In the genomic region with DNA sequence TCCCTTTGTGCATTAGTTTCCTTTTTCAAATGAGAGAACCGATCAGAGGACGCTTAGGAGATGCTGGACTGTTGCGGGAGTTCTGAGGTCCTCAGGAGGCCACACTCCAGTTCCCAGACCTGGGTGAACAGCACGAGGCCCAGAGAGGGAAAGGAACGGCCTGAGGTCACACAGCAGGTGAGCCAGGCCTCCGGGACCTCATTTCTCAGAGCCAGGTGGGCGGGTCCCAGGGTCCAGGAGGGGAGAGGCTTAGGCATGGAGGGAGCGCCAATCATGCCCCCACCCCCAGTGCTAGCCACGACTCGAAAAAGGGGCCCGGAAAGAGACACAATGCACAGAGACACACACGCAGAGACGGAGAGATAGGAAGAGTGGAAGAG, we compare ENCODE assay signal across 8 cellular contexts. TPM values are rescaled to one million over a fixed set of nuclear protein-coding genes. Genes with fewer than 3 reads are reported as not detected.
DNase-seq lines count a peak whose midpoint lies in the region; ATAC-seq and TF ChIP-seq lines count a peak whose summit lies in the region.
"Had no signal": no experiment of that assay in that cellular context is flagged by ENCODE, and none has a peak within 500 bp of the region (broad histone marks: within the 10 kb centered on the region; RNA-seq: fewer than 3 reads in every experiment).

No MANE protein-coding gene starts in this region.

- TF ChIP-seq CTCF in neural crest cell (conservative IDR thresholded peaks at IDR 0.05), result no peak

- CTCF ChIA-PET in HEK293T (lab: Yijun Ruan, JAX), result no interaction called here

- peak overlapping the region; percentile 75 for H3K27ac Mint-ChIP-seq in neural crest cell (ENCODE audit: unreplicated experiment)

- H3K36me3 Mint-ChIP-seq in neural crest cell (ENCODE audit: low read depth), result no peaks in the 10 kb centered on the region

- ATAC-seq in GM18502 (IDR thresholded peaks at IDR 0.05; ENCODE audit: poor library complexity, unreplicated experiment), result no peak
- no peak for ATAC-seq in GM21381 (IDR thresholded peaks at IDR 0.05; ENCODE audit: unreplicated experiment)

- peak overlapping the region; percentile 62 for H3K27ac ChIP-seq in caudate nucleus (ENCODE audit: low read depth, low read length)
- H3K27ac ChIP-seq: cardiac muscle cell, VCaP had no signal

- H3K9me3 Mint-ChIP-seq in neural crest cell, result no peaks in the 10 kb centered on the region

- peaks cover 45% of the 10 kb centered on the region for H3K27me3 Mint-ChIP-seq in neural crest cell (ENCODE audit: low read depth)

- peaks cover 12% of the 10 kb centered on the region for H3K4me1 Mint-ChIP-seq in neural crest cell

- POLR2A ChIA-PET in HEK293T (lab: Yijun Ruan, JAX), result no interaction called here

- H3K4me3 Mint-ChIP-seq in neural crest cell, result peak overlapping the region; percentile 89

- DNase-seq in HEK293T (ENCODE audit: extremely low spot score) (no peak), caudate nucleus (lab: John Stamatoyannopoulos, UW) (peak in 2 of 61 donors; percentile 33 to 44), neural crest cell (ENCODE audit: low read depth, low spot score) (no peak)
- DNase-seq: DMS 273 treated with DMSO at 0.1 percent for 48 hours had no signal

TF ChIP-seq in HEK293T, 16 proteins besides CTCF, POLR2A, EP300 and RAD21:
- TF ChIP-seq ELF4 (IDR thresholded peaks at IDR 0.05), result no peak
- TF ChIP-seq, protein P1, sequence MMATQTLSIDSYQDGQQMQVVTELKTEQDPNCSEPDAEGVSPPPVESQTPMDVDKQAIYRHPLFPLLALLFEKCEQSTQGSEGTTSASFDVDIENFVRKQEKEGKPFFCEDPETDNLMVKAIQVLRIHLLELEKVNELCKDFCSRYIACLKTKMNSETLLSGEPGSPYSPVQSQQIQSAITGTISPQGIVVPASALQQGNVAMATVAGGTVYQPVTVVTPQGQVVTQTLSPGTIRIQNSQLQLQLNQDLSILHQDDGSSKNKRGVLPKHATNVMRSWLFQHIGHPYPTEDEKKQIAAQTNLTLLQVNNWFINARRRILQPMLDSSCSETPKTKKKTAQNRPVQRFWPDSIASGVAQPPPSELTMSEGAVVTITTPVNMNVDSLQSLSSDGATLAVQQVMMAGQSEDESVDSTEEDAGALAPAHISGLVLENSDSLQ (IDR thresholded peaks at IDR 0.05), result 0 out of 2 replicates have a peak, but pooled peaks have one; percentile 7
- no peak for TF ChIP-seq FOXA1 (IDR thresholded peaks at IDR 0.05)
- TF ChIP-seq BHLHE40 (IDR thresholded peaks at IDR 0.05; ENCODE audit: borderline replicate concordance), result no peak
- no peak for TF ChIP-seq SP1 (IDR thresholded peaks at IDR 0.05)
- no peak for TF ChIP-seq FOXK2 (IDR thresholded peaks at IDR 0.05)
- TF ChIP-seq FOXM1 (IDR thresholded peaks at IDR 0.05; ENCODE audit: borderline replicate concordance), result no peak
- TF ChIP-seq CTBP1 (IDR thresholded peaks at IDR 0.05; ENCODE audit: borderline replicate concordance), result no peak
TF ChIP-seq in HEK293T: peak in this region for 1.

RNA-seq across cellular contexts. Expression of a gene that starts 1.8 kb away (rescaled TPM):
- 39.7 and 42.8 TPM in 2 replicates for total RNA-seq in neural crest cell

RNA-seq across cellular contexts. Expression of a gene that starts 26.6 kb away (rescaled TPM):
- 17.9 and 19.0 TPM in 2 replicates for total RNA-seq in neural crest cell

RNA-seq across cellular contexts. Expression of a gene that starts 43.6 kb away (rescaled TPM):
- total RNA-seq in neural crest cell, result 388 and 391 TPM in 2 replicates

RNA-seq across cellular contexts. Expression of a gene that starts 44.2 kb away (rescaled TPM):
- 2.2 and 3.1 TPM in 2 replicates for total RNA-seq in neural crest cell

RNA-seq across cellular contexts. Expression of a gene that starts 49.9 kb away (rescaled TPM):
- 46.0 and 49.4 TPM in 2 replicates for total RNA-seq in neural crest cell
